22 cellular contexts compared by ENCODE assay signal in the genomic region with DNA sequence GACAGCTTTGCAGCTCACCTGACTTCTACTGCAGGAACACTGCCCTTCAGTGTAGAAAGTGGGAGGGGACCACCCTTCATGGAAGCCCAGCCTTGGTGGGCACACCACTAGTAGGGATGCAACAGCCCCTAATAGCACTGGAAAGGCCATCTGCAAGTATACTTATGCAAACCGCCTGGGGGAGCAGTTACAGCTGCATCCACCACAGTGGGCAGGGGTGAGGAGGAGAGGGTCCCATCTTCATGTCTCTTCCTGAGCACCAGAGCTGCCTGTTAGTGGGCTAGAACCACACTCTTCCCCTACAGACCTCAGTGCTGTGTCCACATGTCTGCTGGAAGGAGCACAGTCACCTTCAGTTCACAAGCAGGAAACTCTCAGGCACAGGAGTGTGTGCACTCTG.
A peak's percentile ranks its signal among the peaks of the same experiment; 100 is the strongest.
DNase-seq lines count a peak whose midpoint lies in the region; ATAC-seq and TF ChIP-seq lines count a peak whose summit lies in the region.
"Had no signal": no experiment of that assay in that cellular context is flagged by ENCODE, and none has a peak within 500 bp of the region (broad histone marks: within the 10 kb centered on the region; RNA-seq: fewer than 3 reads in every experiment).

No MANE protein-coding gene starts in this region.

- no peak overlapping the region for H3K4me3 Mint-ChIP-seq in GM23338
- no peak overlapping the region for H3K4me3 Mint-ChIP-seq in endodermal cell
- no peak overlapping the region for H3K4me3 Mint-ChIP-seq in neural progenitor cell
- H3K4me3 Mint-ChIP-seq: CD14-positive monocyte; CD4-positive, alpha-beta memory T cell; HFFc6 had no signal

- H3K36me3 Mint-ChIP-seq in GM23338 (ENCODE audit: low read depth): no peaks in the 10 kb centered on the region
- no peaks in the 10 kb centered on the region for H3K36me3 Mint-ChIP-seq in endodermal cell (ENCODE audit: low read depth)
- H3K36me3 Mint-ChIP-seq in neural progenitor cell: no peaks in the 10 kb centered on the region
- H3K36me3 Mint-ChIP-seq: CD14-positive monocyte; CD4-positive, alpha-beta memory T cell had no signal

- no peaks in the 10 kb centered on the region for H3K36me3 ChIP-seq in GM23338 (ENCODE audit: insufficient read depth)
- H3K36me3 ChIP-seq in Loucy (ENCODE audit: insufficient read depth, low read length): no peaks in the 10 kb centered on the region
- no peaks in the 10 kb centered on the region for H3K36me3 ChIP-seq in endodermal cell (ENCODE audit: control insufficient read depth, insufficient read depth, low read length)
- no peaks in the 10 kb centered on the region for H3K36me3 ChIP-seq in neural progenitor cell
- no peaks in the 10 kb centered on the region for H3K36me3 ChIP-seq in ovary
- H3K36me3 ChIP-seq: BLaER1 had no signal

- peak; percentile 56 for DNase-seq in GM23338 (ENCODE audit: low spot score)
- peak; percentile 59 for DNase-seq in endodermal cell
- DNase-seq in neural progenitor cell (ENCODE audit: low spot score): no peak
- DNase-seq in ovary: no peak
- DNase-seq: ACHN; AML-193; Calu3; CD4-positive, alpha-beta memory T cell; DMS79 treated with DMSO at 0.1 percent for 48 hours; GF-D8; HFFc6; IMR-90; Karpas-422; KBM-7 had no signal

- H3K9me3 ChIP-seq in Loucy (ENCODE audit: insufficient read depth, low read depth, low read length) (no peaks in the 10 kb centered on the region), endodermal cell (ENCODE audit: control insufficient read depth, low read length) (no peaks in the 10 kb centered on the region), neural progenitor cell (ENCODE audit: low read depth) (no peaks in the 10 kb centered on the region), ovary (no peaks in the 10 kb centered on the region)
- H3K9me3 ChIP-seq: BLaER1 had no signal

- TF ChIP-seq EP300 in ovary (IDR thresholded peaks at IDR 0.05): no peak

- peaks cover 4% of the 10 kb centered on the region for H3K4me1 Mint-ChIP-seq in GM23338
- H3K4me1 Mint-ChIP-seq in endodermal cell: peaks cover 2% of the 10 kb centered on the region
- H3K4me1 Mint-ChIP-seq in neural progenitor cell: no peaks in the 10 kb centered on the region
- H3K4me1 Mint-ChIP-seq: CD14-positive monocyte; CD4-positive, alpha-beta memory T cell had no signal

- H3K27ac Mint-ChIP-seq in GM23338: no peak overlapping the region
- no peak overlapping the region for H3K27ac Mint-ChIP-seq in endodermal cell
- H3K27ac Mint-ChIP-seq in neural progenitor cell: no peak overlapping the region
- H3K27ac Mint-ChIP-seq: CD14-positive monocyte; CD4-positive, alpha-beta memory T cell; HFFc6 had no signal

- intact Hi-C loops in ovary (cut with DNase I): no loop called here

- H3K4me3 ChIP-seq in GM23338 (no peak overlapping the region), Loucy (ENCODE audit: low read length, poor library complexity, severe bottlenecking) (no peak overlapping the region), endodermal cell (ENCODE audit: low read length) (no peak overlapping the region), neural progenitor cell (no peak overlapping the region), ovary (no peak overlapping the region)
- H3K4me3 ChIP-seq: BLaER1 had no signal

- peaks cover 1% of the 10 kb centered on the region; the same call in 1 of the 2 replicates for H3K4me1 ChIP-seq in GM23338 (ENCODE audit: insufficient read depth)
- peaks cover 7% of the 10 kb centered on the region for H3K4me1 ChIP-seq in Loucy (ENCODE audit: insufficient read depth, low read length, poor library complexity, severe bottlenecking)
- H3K4me1 ChIP-seq in endodermal cell (ENCODE audit: control insufficient read depth, insufficient read depth, low read length): no peaks in the 10 kb centered on the region
- H3K4me1 ChIP-seq in neural progenitor cell: no peaks in the 10 kb centered on the region
- no peaks in the 10 kb centered on the region for H3K4me1 ChIP-seq in ovary (ENCODE audit: insufficient read depth)
- H3K4me1 ChIP-seq: BLaER1 had no signal

- H2AFZ ChIP-seq in GM23338: 0 out of 2 replicates have a peak overlapping the region, but pooled peaks have one; percentile 25
- H2AFZ ChIP-seq in Loucy (ENCODE audit: low read length): peak overlapping the region; percentile 11; the same call in 1 of the 2 replicates
- H2AFZ ChIP-seq in neural progenitor cell (replicated peaks): peak overlapping the region; percentile 15

- ATAC-seq in GM23338: peak; percentile 45; the same call in 2 of the 3 replicates
- ATAC-seq in HG02759 (IDR thresholded peaks at IDR 0.05; ENCODE audit: unreplicated experiment): no peak
- ATAC-seq in HG02798 (IDR thresholded peaks at IDR 0.05; ENCODE audit: poor library complexity, unreplicated experiment): no peak
- ATAC-seq in GM21390 (IDR thresholded peaks at IDR 0.05; ENCODE audit: unreplicated experiment): no peak
- ATAC-seq: HCT116 had no signal

- no peak overlapping the region for H3K9ac ChIP-seq in Loucy (ENCODE audit: low read depth, low read length, poor library complexity, severe bottlenecking)
- no peak overlapping the region for H3K9ac ChIP-seq in endodermal cell (ENCODE audit: extremely low read depth, low read length, poor library complexity, severe bottlenecking)
- no peak overlapping the region for H3K9ac ChIP-seq in neural progenitor cell
- H3K9ac ChIP-seq: BLaER1 had no signal

- H3K27me3 ChIP-seq in GM23338 (ENCODE audit: insufficient read depth) (no peaks in the 10 kb centered on the region), Loucy (ENCODE audit: insufficient read depth, low read length, poor library complexity, severe bottlenecking) (no peaks in the 10 kb centered on the region), endodermal cell (ENCODE audit: control insufficient read depth, insufficient read depth, low read length, poor library complexity, severe bottlenecking) (no peaks in the 10 kb centered on the region), neural progenitor cell (no peaks in the 10 kb centered on the region), ovary (no peaks in the 10 kb centered on the region)
- H3K27me3 ChIP-seq: BLaER1 had no signal

- 82% methylated on average over 1 of the region's 1 CpG; no CpG with 5 or more reads in 1 of the 2 experiments for WGBS in endodermal cell (ENCODE audit: insufficient coverage in 1 of 2, insufficient read length in 1 of 2), 2 experiments
- 76 to 100% (median 87%) methylated on average over 1 of the region's 1 CpG for WGBS in ovary, 3 donors

- H3K27me3 Mint-ChIP-seq in GM23338 (ENCODE audit: insufficient read depth, low read depth, poor library complexity) (no peaks in the 10 kb centered on the region), endodermal cell (ENCODE audit: insufficient read depth) (peaks cover 6% of the 10 kb centered on the region), neural progenitor cell (ENCODE audit: insufficient read depth, low read depth) (peaks cover 2% of the 10 kb centered on the region)
- H3K27me3 Mint-ChIP-seq: CD4-positive, alpha-beta memory T cell had no signal

- no peaks in the 10 kb centered on the region for H3K9me2 ChIP-seq in GM23338 (ENCODE audit: insufficient read depth)
- no peaks in the 10 kb centered on the region for H3K9me2 ChIP-seq in Loucy (replicated peaks; ENCODE audit: low read depth, low read length)

- TF ChIP-seq POLR2A in ovary (IDR thresholded peaks at IDR 0.05): no peak

- TF ChIP-seq CTCF in GM23338 (conservative IDR thresholded peaks at IDR 0.05; ENCODE audit: low read depth in 2 of 2): peak in 1 of 2 experiments; percentile 62; a peak in 3 of 4 replicates
- no peak for TF ChIP-seq CTCF in Loucy (conservative IDR thresholded peaks at IDR 0.05; ENCODE audit: low read length)
- peak; percentile 40 for TF ChIP-seq CTCF in endodermal cell (conservative IDR thresholded peaks at IDR 0.05)
- no peak for TF ChIP-seq CTCF in neural progenitor cell (IDR thresholded peaks at IDR 0.05)
- TF ChIP-seq CTCF in ovary (IDR thresholded peaks at IDR 0.05): no peak

- H3K4me2 ChIP-seq in GM23338: no peak overlapping the region
- H3K4me2 ChIP-seq in Loucy (ENCODE audit: low read depth, low read length, poor library complexity, severe bottlenecking): no peak overlapping the region
- no peak overlapping the region for H3K4me2 ChIP-seq in neural progenitor cell
- H3K4me2 ChIP-seq: BLaER1 had no signal

- H3F3A ChIP-seq in GM23338 (replicated peaks; ENCODE audit: low read depth) (no peaks in the 10 kb centered on the region), Loucy (ENCODE audit: low read depth) (no peaks in the 10 kb centered on the region), neural progenitor cell (ENCODE audit: low read depth) (no peaks in the 10 kb centered on the region)

- H3K9me3 Mint-ChIP-seq in GM23338 (no peaks in the 10 kb centered on the region), endodermal cell (no peaks in the 10 kb centered on the region), neural progenitor cell (peaks cover 4% of the 10 kb centered on the region)

- no peaks in the 10 kb centered on the region for H4K20me1 ChIP-seq in GM23338 (replicated peaks; ENCODE audit: insufficient read depth)
- H4K20me1 ChIP-seq in Loucy (ENCODE audit: insufficient read depth, low read length, poor library complexity, severe bottlenecking): no peaks in the 10 kb centered on the region
- no peaks in the 10 kb centered on the region for H4K20me1 ChIP-seq in neural progenitor cell (ENCODE audit: low read depth)
- H4K20me1 ChIP-seq: BLaER1 had no signal

- H3K79me2 ChIP-seq in GM23338 (replicated peaks; ENCODE audit: insufficient read depth) (no peaks in the 10 kb centered on the region), Loucy (ENCODE audit: insufficient read depth, low read length) (no peaks in the 10 kb centered on the region), neural progenitor cell (ENCODE audit: low read depth) (no peaks in the 10 kb centered on the region)

- no peak overlapping the region for H3K27ac ChIP-seq in GM23338 (ENCODE audit: low read depth)
- no peak overlapping the region for H3K27ac ChIP-seq in endodermal cell (ENCODE audit: low read depth, low read length)
- no peak overlapping the region for H3K27ac ChIP-seq in neural progenitor cell
- H3K27ac ChIP-seq in ovary: no peak overlapping the region
- H3K27ac ChIP-seq: BLaER1, HL-60 had no signal

TF ChIP-seq in GM23338, 12 proteins besides CTCF, POLR2A, EP300 and RAD21 (continues in another document):
- TF ChIP-seq EZH2 (IDR thresholded peaks at IDR 0.05; ENCODE audit: low read depth, unreplicated experiment) (no peak), CREB1 (CRISPR knock-in tag; IDR thresholded peaks at IDR 0.05; ENCODE audit: low read depth) (no peak)

Comparison
In these comparisons a context has a peak if more than half of its experiments do, and no peak if none do; other contexts are left out.
1. DNase-seq: peak in GM23338 (single experiment) and endodermal cell (single experiment); none in neural progenitor cell (single experiment) and ovary (0 of 5).
2. Peak in every context shown above with its lines, with median percentiles within 50 percentile points of each other: H2AFZ ChIP-seq.